Comparison of ENCODE assay signal across 8 cellular contexts in the genomic region with DNA sequence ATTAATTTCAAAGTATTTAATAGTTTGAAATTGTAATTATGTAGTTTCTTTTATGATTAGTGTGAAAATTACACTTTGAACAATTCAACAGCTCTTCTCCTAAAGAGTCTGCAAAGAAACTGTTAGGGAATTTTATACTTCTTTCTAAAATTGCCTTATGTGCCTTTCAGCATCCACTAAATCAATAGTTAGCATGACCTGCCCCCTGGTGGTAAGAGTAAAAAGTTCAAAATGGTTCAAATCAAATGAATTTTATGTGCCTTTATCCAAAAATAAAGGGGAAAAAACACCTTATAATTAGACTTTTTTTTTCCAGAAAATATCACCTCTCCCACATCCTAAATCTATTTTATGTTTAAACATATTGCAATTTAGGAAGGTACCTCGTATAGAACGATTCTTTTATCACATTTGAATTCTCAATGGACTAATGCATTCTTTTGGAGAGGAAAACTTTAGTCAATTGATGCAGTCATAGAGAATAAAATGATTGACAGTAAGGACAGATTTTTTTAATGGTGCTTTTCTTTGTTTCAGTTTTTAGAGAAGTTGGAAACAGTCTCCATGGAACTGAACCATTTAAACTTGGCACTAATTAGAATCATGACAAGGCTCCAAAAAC.
DNase-seq lines count a peak whose midpoint lies in the region; ATAC-seq and TF ChIP-seq lines count a peak whose summit lies in the region.

No MANE protein-coding gene starts in this region.

- no peaks in the 10 kb centered on the region for H3K79me2 ChIP-seq in fibroblast of lung (ENCODE audit: control insufficient read depth, insufficient read depth, low read length)

- no peaks in the 10 kb centered on the region for H3K27me3 ChIP-seq in fibroblast of lung (ENCODE audit: control insufficient read depth, insufficient read depth, low read length)

- no peak overlapping the region for H2AFZ ChIP-seq in fibroblast of lung (ENCODE audit: low read length)

- no peak overlapping the region for H3K9ac ChIP-seq in fibroblast of lung (ENCODE audit: insufficient read depth, low read length)

- H3K4me2 ChIP-seq in fibroblast of lung (ENCODE audit: extremely low read depth, insufficient read depth, low read length) = no peak overlapping the region

- H3K36me3 ChIP-seq in fibroblast of lung (ENCODE audit: control insufficient read depth, insufficient read depth, low read length) = no peaks in the 10 kb centered on the region

- no peak for ATAC-seq in GM18907 (IDR thresholded peaks at IDR 0.05; ENCODE audit: unreplicated experiment)
- ATAC-seq in GM21423 (IDR thresholded peaks at IDR 0.05; ENCODE audit: unreplicated experiment) = no peak

- H3K9me3 Mint-ChIP-seq in progenitor cell of endocrine pancreas (ENCODE audit: low read depth) = no peaks in the 10 kb centered on the region

- DNase-seq in activated CD4-positive, alpha-beta T cell treated with anti-CD3 and anti-CD28 coated beads for 48 hours = peak; percentile 7
- no peak for DNase-seq in activated CD4-positive, alpha-beta T cell treated with anti-CD3 and anti-CD28 coated beads for 1 hour
- DNase-seq in HS-27A (ENCODE audit: low read depth) (peak; percentile 8), SK-N-DZ (ENCODE audit: low spot score) (peak; percentile 59), fibroblast of lung (ENCODE audit: low read depth in 2 of 2) (peak; percentile 19 to 68), progenitor cell of endocrine pancreas (ENCODE audit: low spot score, unreplicated experiment) (peak; percentile 23)

- no peaks in the 10 kb centered on the region for H3K4me1 ChIP-seq in fibroblast of lung (ENCODE audit: control insufficient read depth, extremely low read depth, insufficient read depth, low read length)

- no peaks in the 10 kb centered on the region for H4K20me1 ChIP-seq in fibroblast of lung (ENCODE audit: control insufficient read depth, extremely low read depth, insufficient read depth, low read length)

- H3K4me3 Mint-ChIP-seq in progenitor cell of endocrine pancreas (ENCODE audit: low read depth) = no peak overlapping the region

- H3K4me1 Mint-ChIP-seq in progenitor cell of endocrine pancreas (ENCODE audit: low read depth) = peaks cover 2% of the 10 kb centered on the region

- H3K4me3 ChIP-seq in fibroblast of lung (replicated peaks in 1 of 4; ENCODE audit: control extremely low read depth in 1 of 4, insufficient read depth in 1 of 4, low read depth in 3 of 4, low read length in 4 of 4) = no peak overlapping the region

- H3K27me3 Mint-ChIP-seq in progenitor cell of endocrine pancreas = no peaks in the 10 kb centered on the region

- H3K27ac Mint-ChIP-seq in progenitor cell of endocrine pancreas = no peak overlapping the region

- H3K27ac ChIP-seq in fibroblast of lung (ENCODE audit: insufficient read depth, low read length) = no peak overlapping the region

- H3K36me3 Mint-ChIP-seq in progenitor cell of endocrine pancreas (ENCODE audit: insufficient read depth) = peaks cover 6% of the 10 kb centered on the region

- TF ChIP-seq CTCF in fibroblast of lung (conservative IDR thresholded peaks at IDR 0.05 in 1 of 2, IDR thresholded peaks at IDR 0.05 in 1 of 2; ENCODE audit: low read depth in 1 of 2, low read length in 2 of 2) = peak; percentile 32 to 39
- peak; percentile 84 for TF ChIP-seq CTCF in progenitor cell of endocrine pancreas (IDR thresholded peaks at IDR 0.05; ENCODE audit: unreplicated experiment)

- H3K9me3 ChIP-seq in fibroblast of lung (ENCODE audit: control insufficient read depth, insufficient read depth, low read depth, low read length) = no peaks in the 10 kb centered on the region
